Comparison of ENCODE assay signal across 8 cellular contexts in genomic region chr12:108611884-108612415, GRCh38. TPM values are rescaled to one million over a fixed set of nuclear protein-coding genes. Genes with fewer than 3 reads are reported as not detected.
A peak's percentile ranks its signal among the peaks of the same experiment; 100 is the strongest.
DNase-seq lines count a peak whose midpoint lies in the region; ATAC-seq and TF ChIP-seq lines count a peak whose summit lies in the region.

No MANE protein-coding gene starts in this region.

- no peak for TF ChIP-seq POLR2A in sigmoid colon (IDR thresholded peaks at IDR 0.05)

- H3K9me3 ChIP-seq in sigmoid colon, result no peaks in the 10 kb centered on the region

- peak; percentile 78 for DNase-seq in GM04503 (ENCODE audit: low read depth)
- DNase-seq in M059J (ENCODE audit: low read depth), result peak; percentile 94
- DNase-seq in activated T-cell treated with anti-CD3 and anti-CD28 coated beads for 1 hour (ENCODE audit: low read depth), result peak; percentile 54
- peak; percentile 91 to 93 for DNase-seq in foreskin fibroblast
- DNase-seq in stimulated activated CD8-positive, alpha-beta memory T cell treated with anti-CD3 and anti-CD28 coated beads, Interleukin-15, amount 100 ng/mL, for 4 hours (ENCODE audit: low read depth in 2 of 2), result peak; percentile 43 to 53
- DNase-seq in sigmoid colon, result no peak

- TF ChIP-seq CTCF in foreskin fibroblast (IDR thresholded peaks at IDR 0.05; ENCODE audit: low read depth, low read length) (peak; percentile 25), sigmoid colon (IDR thresholded peaks at IDR 0.05) (peak in 2 of 4 experiments; percentile 13 to 31)

- H3K36me3 ChIP-seq in sigmoid colon, result no peaks in the 10 kb centered on the region

- H3K4me3 ChIP-seq in foreskin fibroblast (ENCODE audit: low read depth in 1 of 2, low read length in 2 of 2) (no peak overlapping the region), sigmoid colon (no peak overlapping the region)

- ATAC-seq in GM21381 (IDR thresholded peaks at IDR 0.05; ENCODE audit: unreplicated experiment), result no peak
- no peak for ATAC-seq in GM18870 (IDR thresholded peaks at IDR 0.05; ENCODE audit: unreplicated experiment)

- no peaks in the 10 kb centered on the region for H3K27me3 ChIP-seq in sigmoid colon

- no peak for TF ChIP-seq EP300 in sigmoid colon (IDR thresholded peaks at IDR 0.05)

- WGBS in sigmoid colon, 2 donors, result 59 to 78% methylated on average over 5 of the region's 5 CpGs

- no peak overlapping the region for H3K27ac ChIP-seq in sigmoid colon

- H3K4me1 ChIP-seq in sigmoid colon, result peaks cover 0 to 14% (median 3%) of the 10 kb centered on the region in 4 donors

- intact Hi-C loops in sigmoid colon (cut with DNase I), result no loop called here

RNA-seq across cellular contexts. Expression of gene TMEM119, which starts 14.1 kb away (rescaled TPM):
- total RNA-seq in M059J (2014; rRNA removed; shearing (Covaris generic)), result 0.05 TPM in 1 of 2 replicates, not detected in the other
- total RNA-seq in sigmoid colon, result 10 to 100 TPM in 1 of 4 donors, 1 to 10 TPM in 2, under 1 TPM in 1; 0.95 to 11.6 (median 6.7) TPM
- polyA plus RNA-seq in sigmoid colon, result 10 to 100 TPM in 1 of 3 donors, 1 to 10 TPM in 2; 1.8 to 16.9 (median 2.4) TPM

RNA-seq across cellular contexts. Expression of gene SELPLG, which starts 21.7 kb away (rescaled TPM):
- total RNA-seq in M059J (2014; rRNA removed; shearing (Covaris generic)), result 0.42 and 0.79 TPM in 2 replicates
- total RNA-seq in sigmoid colon, result 1 to 10 TPM; 6.1 to 10.0 (median 7.6) TPM
- 10 to 100 TPM in 1 of 3 donors, 1 to 10 TPM in 2; 1.8 to 26.1 (median 6.7) TPM for polyA plus RNA-seq in sigmoid colon

RNA-seq across cellular contexts. Expression of gene ISCU, which starts 49.6 kb away (rescaled TPM):
- total RNA-seq in M059J (2014; rRNA removed; shearing (Covaris generic)), result 90.9 and 102 TPM in 2 replicates
- 100 to 1,000 TPM; 197 to 294 (median 260) TPM for total RNA-seq in sigmoid colon
- 100 to 1,000 TPM; 117 to 243 (median 187) TPM for polyA plus RNA-seq in sigmoid colon

RNA-seq across cellular contexts. Expression of gene SART3, which starts 51.0 kb away (rescaled TPM):
- 38.8 and 39.8 TPM in 2 replicates for total RNA-seq in M059J (2014; rRNA removed; shearing (Covaris generic))
- 10 to 100 TPM; 45.3 to 69.1 (median 51.8) TPM for total RNA-seq in sigmoid colon
- polyA plus RNA-seq in sigmoid colon, result 10 to 100 TPM; 15.3 to 29.9 (median 18.0) TPM
